1 cellular context compared by ENCODE assay signal in the genomic region with DNA sequence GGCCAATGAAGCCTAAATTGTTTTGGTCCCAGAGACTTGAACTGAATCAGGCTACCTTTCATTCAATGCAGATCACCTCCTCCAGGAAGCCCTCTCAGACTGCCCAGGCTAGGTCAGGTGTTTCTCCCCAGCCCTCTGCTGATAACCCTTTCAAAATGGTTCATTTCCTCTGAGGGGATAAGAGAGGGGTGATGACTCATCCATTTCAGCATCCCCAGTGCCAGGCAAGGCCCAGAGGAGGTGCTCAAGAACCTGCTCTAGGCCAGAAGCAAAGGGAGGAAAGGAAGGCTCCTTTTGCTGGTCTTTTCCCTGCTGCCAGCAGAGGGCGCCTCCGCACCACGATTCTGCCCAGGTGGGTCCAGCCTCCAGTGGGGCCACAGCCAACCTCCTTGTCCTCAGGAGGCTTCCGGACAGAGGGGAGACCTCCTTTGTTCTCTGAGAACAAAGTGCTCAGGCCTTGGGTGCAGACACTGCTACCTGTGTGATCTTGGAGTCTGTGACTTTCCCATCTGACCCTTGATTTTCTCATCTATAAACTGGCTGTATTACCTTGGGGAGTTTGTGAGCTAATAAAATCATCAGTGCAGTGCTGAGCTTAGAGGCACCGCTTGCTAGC.
TF ChIP-seq lines count a peak whose summit lies in the region.

No MANE protein-coding gene starts in this region.

TF ChIP-seq in neural cell, 6 proteins besides CTCF, POLR2A, EP300 and RAD21 (continued from another document):
- TF ChIP-seq, protein P1, sequence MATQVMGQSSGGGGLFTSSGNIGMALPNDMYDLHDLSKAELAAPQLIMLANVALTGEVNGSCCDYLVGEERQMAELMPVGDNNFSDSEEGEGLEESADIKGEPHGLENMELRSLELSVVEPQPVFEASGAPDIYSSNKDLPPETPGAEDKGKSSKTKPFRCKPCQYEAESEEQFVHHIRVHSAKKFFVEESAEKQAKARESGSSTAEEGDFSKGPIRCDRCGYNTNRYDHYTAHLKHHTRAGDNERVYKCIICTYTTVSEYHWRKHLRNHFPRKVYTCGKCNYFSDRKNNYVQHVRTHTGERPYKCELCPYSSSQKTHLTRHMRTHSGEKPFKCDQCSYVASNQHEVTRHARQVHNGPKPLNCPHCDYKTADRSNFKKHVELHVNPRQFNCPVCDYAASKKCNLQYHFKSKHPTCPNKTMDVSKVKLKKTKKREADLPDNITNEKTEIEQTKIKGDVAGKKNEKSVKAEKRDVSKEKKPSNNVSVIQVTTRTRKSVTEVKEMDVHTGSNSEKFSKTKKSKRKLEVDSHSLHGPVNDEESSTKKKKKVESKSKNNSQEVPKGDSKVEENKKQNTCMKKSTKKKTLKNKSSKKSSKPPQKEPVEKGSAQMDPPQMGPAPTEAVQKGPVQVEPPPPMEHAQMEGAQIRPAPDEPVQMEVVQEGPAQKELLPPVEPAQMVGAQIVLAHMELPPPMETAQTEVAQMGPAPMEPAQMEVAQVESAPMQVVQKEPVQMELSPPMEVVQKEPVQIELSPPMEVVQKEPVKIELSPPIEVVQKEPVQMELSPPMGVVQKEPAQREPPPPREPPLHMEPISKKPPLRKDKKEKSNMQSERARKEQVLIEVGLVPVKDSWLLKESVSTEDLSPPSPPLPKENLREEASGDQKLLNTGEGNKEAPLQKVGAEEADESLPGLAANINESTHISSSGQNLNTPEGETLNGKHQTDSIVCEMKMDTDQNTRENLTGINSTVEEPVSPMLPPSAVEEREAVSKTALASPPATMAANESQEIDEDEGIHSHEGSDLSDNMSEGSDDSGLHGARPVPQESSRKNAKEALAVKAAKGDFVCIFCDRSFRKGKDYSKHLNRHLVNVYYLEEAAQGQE (IDR thresholded peaks at IDR 0.05; ENCODE audit: borderline replicate concordance) = no peak
- TF ChIP-seq MXI1 (conservative IDR thresholded peaks at IDR 0.05; ENCODE audit: poor library complexity, severe bottlenecking) = no peak
